Comparison of ENCODE assay signal across 8 cellular contexts in the genomic region with DNA sequence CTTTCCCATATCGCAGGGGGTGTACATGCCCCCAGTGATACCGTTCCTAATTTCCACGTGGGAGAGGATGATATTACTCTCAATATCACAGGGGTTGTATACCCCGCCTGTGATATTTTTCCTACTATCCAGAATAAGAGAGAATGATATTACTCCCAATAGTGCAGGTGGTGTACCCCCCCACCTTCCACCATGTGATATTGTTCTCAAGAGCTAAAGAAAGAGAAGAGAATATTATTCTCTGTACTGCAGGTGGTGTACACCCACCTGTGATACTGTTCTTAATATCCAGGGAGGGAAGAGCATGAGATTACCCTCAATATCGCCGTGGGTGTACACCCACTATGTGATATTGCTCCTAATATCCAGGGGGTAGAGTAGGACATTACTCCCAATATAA. TPM values are rescaled to one million over a fixed set of nuclear protein-coding genes. Genes with fewer than 3 reads are reported as not detected.
"Had no signal": no experiment of that assay in that cellular context is flagged by ENCODE, and none has a peak within 500 bp of the region (broad histone marks: within the 10 kb centered on the region; RNA-seq: fewer than 3 reads in every experiment).

No MANE protein-coding gene starts in this region.

RNA-seq across cellular contexts. Expression of a gene that starts 17.8 kb away (rescaled TPM):
- total RNA-seq: LHCN-M2, MCF 10A, NCI-H460, PC-9, Right ventricle myocardium inferior, RPMI7951, SJCRH30, SK-MEL-5 had no signal
